ENCODE assay signal across 24 cellular contexts in genomic region chr6:26387565-26387964, GRCh38. TPM values are rescaled to one million over a fixed set of nuclear protein-coding genes. Genes with fewer than 3 reads are reported as not detected.
"Had no signal": no experiment of that assay in that cellular context is flagged by ENCODE, and none has a peak within 500 bp of the region (broad histone marks: within the 10 kb centered on the region; RNA-seq: fewer than 3 reads in every experiment).

No MANE protein-coding gene starts in this region.

- H3K9me3 Mint-ChIP-seq: activated CD8-positive, alpha-beta T cell treated with anti-CD3 and anti-CD28 coated beads for 36 hours; activated naive CD4-positive, alpha-beta T cell treated with anti-CD3 and anti-CD28 coated beads, Interleukin-2, amount 50 U/mL, for 24 hours; activated T-cell treated with anti-CD3 and anti-CD28 coated beads, Interleukin-2, amount 50 U/mL, for 4 hours; activated T-helper 17 cell treated with anti-CD3 and anti-CD28 coated beads, Interleukin-2, amount 50 U/mL, for 72 hours; naive thymus-derived CD4-positive, alpha-beta T cell; WTC11 had no signal

- DNase-seq: activated CD4-positive, alpha-beta T cell treated with anti-CD3 and anti-CD28 coated beads for 1 hour; activated CD4-positive, alpha-beta T cell treated with anti-CD3 and anti-CD28 coated beads, Interleukin-2, amount 50 U/mL, for 1 hour; activated CD8-positive, alpha-beta T cell treated with anti-CD3 and anti-CD28 coated beads for 36 hours; activated T-cell treated with anti-CD3 and anti-CD28 coated beads, Interleukin-2, amount 50 U/mL, for 4 hours; colonic mucosa; effector memory CD4-positive, alpha-beta T cell; erythroblast; gastrocnemius medialis; glutamatergic neuron; left ventricle myocardium superior; naive thymus-derived CD4-positive, alpha-beta T cell; ovary; spleen; stimulated activated naive CD8-positive, alpha-beta T cell treated with anti-CD3 and anti-CD28 coated beads, Interleukin-15, Interleukin-2, amounts not matched to agents 100 U/mL and 50 U/mL, for 24 hours; T-helper 17 cell; T1000; testis; transverse colon had no signal

- H3K27ac ChIP-seq: colonic mucosa, gastrocnemius medialis, ovary, testis, transverse colon had no signal

- H3K27me3 Mint-ChIP-seq: activated CD8-positive, alpha-beta T cell treated with anti-CD3 and anti-CD28 coated beads for 36 hours; activated naive CD4-positive, alpha-beta T cell treated with anti-CD3 and anti-CD28 coated beads, Interleukin-2, amount 50 U/mL, for 24 hours; activated T-helper 17 cell treated with anti-CD3 and anti-CD28 coated beads, Interleukin-2, amount 50 U/mL, for 72 hours; naive thymus-derived CD4-positive, alpha-beta T cell; progenitor cell of endocrine pancreas; T-helper 17 cell had no signal

- H3K36me3 ChIP-seq: colonic mucosa, gastrocnemius medialis, ovary had no signal

- H3K4me3 ChIP-seq: colonic mucosa, gastrocnemius medialis, ovary, spleen, testis, transverse colon had no signal

- H3K4me3 Mint-ChIP-seq: activated CD8-positive, alpha-beta T cell treated with anti-CD3 and anti-CD28 coated beads for 36 hours; activated naive CD4-positive, alpha-beta T cell treated with anti-CD3 and anti-CD28 coated beads, Interleukin-2, amount 50 U/mL, for 24 hours; activated T-cell treated with anti-CD3 and anti-CD28 coated beads, Interleukin-2, amount 50 U/mL, for 4 hours; activated T-helper 17 cell treated with anti-CD3 and anti-CD28 coated beads, Interleukin-2, amount 50 U/mL, for 72 hours; naive thymus-derived CD4-positive, alpha-beta T cell; T-helper 17 cell; WTC11 had no signal

- FAIRE-seq: islet of Langerhans had no signal

- H3K4me1 ChIP-seq: colonic mucosa, gastrocnemius medialis had no signal

- H3K27me3 ChIP-seq: colonic mucosa, gastrocnemius medialis, ovary, spleen, testis, transverse colon had no signal

- H3K9me3 ChIP-seq: colonic mucosa, gastrocnemius medialis, ovary, spleen, testis, transverse colon had no signal

- H3K27ac Mint-ChIP-seq: activated CD8-positive, alpha-beta T cell treated with anti-CD3 and anti-CD28 coated beads for 36 hours; activated naive CD4-positive, alpha-beta T cell treated with anti-CD3 and anti-CD28 coated beads, Interleukin-2, amount 50 U/mL, for 24 hours; activated T-helper 17 cell treated with anti-CD3 and anti-CD28 coated beads, Interleukin-2, amount 50 U/mL, for 72 hours; progenitor cell of endocrine pancreas; T-helper 17 cell had no signal

- ATAC-seq: activated CD8-positive, alpha-beta T cell treated with anti-CD3 and anti-CD28 coated beads for 36 hours; activated T-cell treated with anti-CD3 and anti-CD28 coated beads, Interleukin-2, amount 50 U/mL, for 4 hours; activated T-helper 17 cell treated with anti-CD3 and anti-CD28 coated beads, Interleukin-2, amount 50 U/mL, for 72 hours; gastrocnemius medialis; left ventricle myocardium superior; naive thymus-derived CD4-positive, alpha-beta T cell; stimulated activated naive CD8-positive, alpha-beta T cell treated with anti-CD3 and anti-CD28 coated beads, Interleukin-15, Interleukin-2, amounts not matched to agents 100 U/mL and 50 U/mL, for 24 hours; T-helper 17 cell; WTC11 had no signal

RNA-seq across cellular contexts. Expression of gene BTN3A3, which starts 52.7 kb away (rescaled TPM):
- polyA plus RNA-seq: neural cell had no signal
